In genomic region chr1:235080258-235080657, GRCh38 we compare ENCODE assay signal across 1 cellular context.
A peak's percentile ranks its signal among the peaks of the same experiment; 100 is the strongest.
TF ChIP-seq lines count a peak whose summit lies in the region.

No MANE protein-coding gene starts in this region.

TF ChIP-seq in K562, 482 proteins besides CTCF, POLR2A, EP300 and RAD21:
- TF ChIP-seq TSC22D4 (tag; IDR thresholded peaks at IDR 0.05): 0 out of 2 replicates have a peak, but pooled peaks have one; percentile 34
- TF ChIP-seq ZNF512 (tag; IDR thresholded peaks at IDR 0.05): peak; percentile 90
- peak; percentile 50; the same call in 1 of the 2 replicates for TF ChIP-seq MTA1 (IDR thresholded peaks at IDR 0.05; ENCODE audit: borderline replicate concordance)
TF ChIP-seq in K562: peak in this region for 3; not testable (repeated sequence) for 479.
